In genomic region chr1:91346824-91347223, GRCh38 we compare ENCODE assay signal across 35 cellular contexts. TPM values are rescaled to one million over a fixed set of nuclear protein-coding genes. Genes with fewer than 3 reads are reported as not detected.
"Had no signal": no experiment of that assay in that cellular context is flagged by ENCODE, and none has a peak within 500 bp of the region (broad histone marks: within the 10 kb centered on the region; RNA-seq: fewer than 3 reads in every experiment).

No MANE protein-coding gene starts in this region.

- H3K4me3 ChIP-seq: MG63 had no signal

- H3K9me3 ChIP-seq: MG63 had no signal

- H3K36me3 ChIP-seq: MG63 had no signal

- DNase-seq: Karpas-422, Kasumi-1, MG63, MM.1S, MV-4-11, NCI-H1048, NCI-H1092, NCI-H1092 treated with DMSO at 0.1 percent for 48 hours, NCI-H1105, NCI-H1105 treated with DMSO at 0.1 percent for 48 hours, NCI-H1417, NCI-H1417 treated with DMSO at 0.1 percent for 48 hours, NCI-H1436, NCI-H1436 treated with DMSO at 0.1 percent for 48 hours, NCI-H146, NCI-H1694, NCI-H1694 treated with DMSO at 0.1 percent for 48 hours, NCI-H187, NCI-H187 treated with DMSO at 0.1 percent for 48 hours, NCI-H1930, NCI-H2029, NCI-H2029 treated with DMSO at 0.1 percent for 48 hours, NCI-H2081, NCI-H2081 treated with DMSO at 0.1 percent for 48 hours, NCI-H2107, NCI-H2171, NCI-H2171 treated with DMSO at 0.1 percent for 48 hours, NCI-H2227 treated with DMSO at 0.1 percent for 48 hours, NCI-H226, NCI-H345, NCI-H446, NCI-H446 treated with DMSO at 0.1 percent for 48 hours, NCI-H510A, NCI-H510A treated with DMSO at 0.1 percent for 48 hours had no signal

- H3K27me3 ChIP-seq: MG63 had no signal

RNA-seq across cellular contexts. Expression of gene HFM1, which starts 57.8 kb away (rescaled TPM):
- total RNA-seq: MCF 10A had no signal
